In genomic region chr5:62412549-62413329, GRCh38 we compare ENCODE assay signal across 8 cellular contexts. TPM values are rescaled to one million over a fixed set of nuclear protein-coding genes. Genes with fewer than 3 reads are reported as not detected.
A peak's percentile ranks its signal among the peaks of the same experiment; 100 is the strongest.
DNase-seq lines count a peak whose midpoint lies in the region; ATAC-seq lines count a peak whose summit lies in the region.

Gene IPO11 (plus strand): TSS chr5:62412763. CDS start chr5:62437280, 24,517 bp downstream.

- H3K27ac Mint-ChIP-seq in immature natural killer cell = peak within 1 kb of the TSS; percentile 90 to 98 (median 94)

- H3K36me3 Mint-ChIP-seq in immature natural killer cell = no peaks in the 10 kb centered on the region

- H3K4me1 Mint-ChIP-seq in immature natural killer cell = peaks cover 17 to 30% of the 10 kb centered on the region in 2 donors

- peak within 1 kb of the TSS; percentile 86 to 97 (median 90) for H3K4me3 Mint-ChIP-seq in immature natural killer cell

- ATAC-seq in GM19023 (IDR thresholded peaks at IDR 0.05; ENCODE audit: unreplicated experiment) (peak; percentile 96), HG03280 (IDR thresholded peaks at IDR 0.05; ENCODE audit: unreplicated experiment) (peak; percentile 95)

- peaks cover 4 to 8% (median 7%) of the 10 kb centered on the region in 3 donors for H3K27me3 Mint-ChIP-seq in immature natural killer cell (ENCODE audit: low read depth in 3 of 3)

- DNase-seq in AG08396 (ENCODE audit: low spot score) (peak; percentile 97), NCI-H345 treated with DMSO at 0.1 percent for 48 hours (lab: John Stamatoyannopoulos, UW; ENCODE audit: unreplicated experiment) (peak; percentile 98), immature natural killer cell (peak; percentile 97 to 98 (median 98)), smooth muscle cell of the brain vasculature (ENCODE audit: low read depth, low spot score) (peak; percentile 97)
- DNase-seq in activated CD4-positive, CD25-positive, alpha-beta regulatory T cell (lab: John Stamatoyannopoulos, UW) = peak; percentile 93 to 97 (median 94)
- peak; percentile 98 for DNase-seq in central memory CD4-positive, alpha-beta T cell

- no peaks in the 10 kb centered on the region for H3K9me3 Mint-ChIP-seq in immature natural killer cell

RNA-seq across cellular contexts. Expression of gene IPO11, which starts in this region (rescaled TPM):
- polyA plus RNA-seq in immature natural killer cell = 10 to 100 TPM; 15.1 to 30.0 (median 25.3) TPM

Comparison
In these comparisons a context has a peak if more than half of its experiments do, and no peak if none do; other contexts are left out.
1. Peak in every context shown above with its lines: DNase-seq and ATAC-seq.